29 cellular contexts compared by ENCODE assay signal in genomic region chr2:20095469-20095868, GRCh38.
"Had no signal": no experiment of that assay in that cellular context is flagged by ENCODE, and none has a peak within 500 bp of the region (broad histone marks: within the 10 kb centered on the region; RNA-seq: fewer than 3 reads in every experiment).

No MANE protein-coding gene starts in this region.

- DNase-seq: dermis blood vessel endothelial cell; effector memory CD4-positive, alpha-beta T cell; erythroblast; esophagus squamous epithelium; hypothalamus; immature natural killer cell; kidney; mesendoderm; midbrain; naive thymus-derived CD4-positive, alpha-beta T cell; ovary; psoas muscle; retina; stimulated activated CD4-positive, alpha-beta T cell treated with anti-CD3 and anti-CD28 coated beads, Interleukin-12 subunit alpha, Interleukin-12 subunit beta, amount 100 ng/mL, for 4 hours; stimulated activated CD4-positive, alpha-beta T cell treated with anti-CD3 and anti-CD28 coated beads, Interleukin-1b, Interleukin-23, amount 100 ng/mL, for 48 hours; stimulated activated CD4-positive, alpha-beta T cell treated with anti-CD3 and anti-CD28 coated beads, Interleukin-4, amount 100 ng/mL, for 1 hour; stimulated activated CD8-positive, alpha-beta memory T cell treated with anti-CD3 and anti-CD28 coated beads, Interleukin-4, amount 100 ng/mL, for 48 hours; stimulated activated naive CD4-positive, alpha-beta T cell; substantia nigra; testis; tibial artery had no signal

- H3K9me3 Mint-ChIP-seq: immature natural killer cell; naive thymus-derived CD4-positive, alpha-beta T cell; nephron had no signal

- H3K27me3 ChIP-seq: esophagus squamous epithelium, neural progenitor cell, ovary, testis had no signal

- H3K36me3 Mint-ChIP-seq: immature natural killer cell; naive thymus-derived CD4-positive, alpha-beta T cell; neural progenitor cell; type B pancreatic cell had no signal

- H3K27ac Mint-ChIP-seq: neural progenitor cell, type B pancreatic cell had no signal

- H3K9me3 ChIP-seq: esophagus squamous epithelium, ovary, psoas muscle, testis, tibial artery had no signal

- H3K27ac ChIP-seq: coronary artery, esophagus squamous epithelium, neural progenitor cell, ovary, psoas muscle, testis, tibial artery had no signal

- H3K4me2 ChIP-seq: neural progenitor cell, smooth muscle cell had no signal

- H3K36me3 ChIP-seq: esophagus squamous epithelium, neural progenitor cell, ovary, tibial artery had no signal

- H3K9ac ChIP-seq: neural progenitor cell had no signal

- H3K4me3 ChIP-seq: coronary artery, esophagus squamous epithelium, lung, neural progenitor cell, ovary, psoas muscle, smooth muscle cell, testis, tibial artery had no signal

- ATAC-seq: left lobe of liver; naive thymus-derived CD4-positive, alpha-beta T cell; psoas muscle; sciatic nerve had no signal

- H2AFZ ChIP-seq: neural progenitor cell had no signal

- H3K4me3 Mint-ChIP-seq: immature natural killer cell; naive thymus-derived CD4-positive, alpha-beta T cell; nephron; neural progenitor cell; type B pancreatic cell had no signal

- H3K4me1 Mint-ChIP-seq: immature natural killer cell had no signal
